ENCODE assay signal across 1 cellular context in the genomic region with DNA sequence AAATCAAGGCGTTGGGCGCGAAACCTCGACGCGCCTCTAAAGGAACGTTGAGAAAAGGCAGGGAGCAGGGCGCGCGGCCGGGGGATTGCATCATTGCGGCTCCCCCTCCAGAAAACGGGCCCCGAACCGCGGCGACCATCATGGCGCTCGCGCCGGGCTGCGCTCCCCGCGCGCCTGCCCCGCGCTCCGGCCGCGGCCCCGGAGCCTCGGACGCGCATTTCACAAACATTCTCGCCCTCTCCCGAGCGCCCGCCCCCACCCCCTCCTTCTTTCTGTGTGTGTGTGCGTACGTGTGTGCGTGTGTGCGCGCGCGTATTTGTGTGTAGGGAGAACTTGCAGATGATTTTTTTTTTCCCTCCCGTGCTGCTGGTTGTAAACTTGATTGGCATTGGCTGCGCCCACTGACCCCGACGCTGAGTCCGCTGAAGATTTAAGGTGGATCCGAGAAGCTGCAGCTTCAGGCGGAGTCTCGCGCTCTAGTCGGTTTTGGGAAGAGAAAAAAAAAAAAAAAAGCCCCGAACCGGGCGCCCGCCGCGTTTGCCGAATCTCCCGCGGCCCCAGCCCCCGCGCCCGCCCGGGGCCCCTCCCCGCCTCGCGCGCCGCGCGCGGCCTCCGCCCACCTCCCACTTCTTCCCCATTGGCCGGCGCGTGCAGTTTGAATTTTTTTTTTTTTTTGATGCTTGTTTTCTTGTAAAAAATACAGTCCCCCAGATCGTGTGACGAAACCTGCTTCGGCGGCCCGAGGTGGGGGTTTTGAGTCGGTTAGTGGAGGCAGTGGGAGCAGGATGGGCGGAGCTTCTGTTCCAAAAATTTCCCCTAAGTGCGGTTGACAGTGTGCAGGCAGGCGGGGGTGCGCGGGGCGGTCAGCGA.
TF ChIP-seq lines count a peak whose summit lies in the region.

No MANE protein-coding gene starts in this region.

TF ChIP-seq in K562, 482 proteins besides CTCF, POLR2A, EP300 and RAD21 (continued from another document and continues in another):
- TF ChIP-seq, protein P1, sequence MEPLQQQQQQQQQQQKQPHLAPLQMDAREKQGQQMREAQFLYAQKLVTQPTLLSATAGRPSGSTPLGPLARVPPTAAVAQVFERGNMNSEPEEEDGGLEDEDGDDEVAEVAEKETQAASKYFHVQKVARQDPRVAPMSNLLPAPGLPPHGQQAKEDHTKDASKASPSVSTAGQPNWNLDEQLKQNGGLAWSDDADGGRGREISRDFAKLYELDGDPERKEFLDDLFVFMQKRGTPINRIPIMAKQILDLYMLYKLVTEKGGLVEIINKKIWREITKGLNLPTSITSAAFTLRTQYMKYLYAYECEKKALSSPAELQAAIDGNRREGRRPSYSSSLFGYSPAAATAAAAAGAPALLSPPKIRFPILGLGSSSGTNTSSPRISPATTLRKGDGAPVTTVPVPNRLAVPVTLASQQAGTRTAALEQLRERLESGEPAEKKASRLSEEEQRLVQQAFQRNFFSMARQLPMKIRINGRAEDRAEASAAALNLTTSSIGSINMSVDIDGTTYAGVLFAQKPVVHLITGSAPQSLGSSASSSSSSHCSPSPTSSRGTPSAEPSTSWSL (CRISPR knock-in tag; IDR thresholded peaks at IDR 0.05; ENCODE audit: borderline replicate concordance), result no peak
- TF ChIP-seq PHF20 (IDR thresholded peaks at IDR 0.05; ENCODE audit: partially characterized antibody), result no peak
- no peak for TF ChIP-seq SMARCA4 (IDR thresholded peaks at IDR 0.05)
- no peak for TF ChIP-seq WHSC1 (IDR thresholded peaks at IDR 0.05; ENCODE audit: low read length)
- no peak for TF ChIP-seq PCBP1 (IDR thresholded peaks at IDR 0.05; ENCODE audit: low read depth, low read length, poor library complexity, severe bottlenecking)
- TF ChIP-seq, protein P2, sequence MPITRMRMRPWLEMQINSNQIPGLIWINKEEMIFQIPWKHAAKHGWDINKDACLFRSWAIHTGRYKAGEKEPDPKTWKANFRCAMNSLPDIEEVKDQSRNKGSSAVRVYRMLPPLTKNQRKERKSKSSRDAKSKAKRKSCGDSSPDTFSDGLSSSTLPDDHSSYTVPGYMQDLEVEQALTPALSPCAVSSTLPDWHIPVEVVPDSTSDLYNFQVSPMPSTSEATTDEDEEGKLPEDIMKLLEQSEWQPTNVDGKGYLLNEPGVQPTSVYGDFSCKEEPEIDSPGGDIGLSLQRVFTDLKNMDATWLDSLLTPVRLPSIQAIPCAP (CRISPR knock-in tag; IDR thresholded peaks at IDR 0.05; ENCODE audit: borderline replicate concordance), result no peak
- TF ChIP-seq IFI16 (CRISPR knock-in tag; IDR thresholded peaks at IDR 0.05), result no peak
- no peak for TF ChIP-seq BDP1 (IDR thresholded peaks at IDR 0.05; ENCODE audit: insufficient read depth, insufficient read length)
- no peak for TF ChIP-seq MXI1 (IDR thresholded peaks at IDR 0.05; ENCODE audit: low read depth, low read length)
- peak; percentile 54 for TF ChIP-seq EGR1 (conservative IDR thresholded peaks at IDR 0.05)
- TF ChIP-seq, protein P3, sequence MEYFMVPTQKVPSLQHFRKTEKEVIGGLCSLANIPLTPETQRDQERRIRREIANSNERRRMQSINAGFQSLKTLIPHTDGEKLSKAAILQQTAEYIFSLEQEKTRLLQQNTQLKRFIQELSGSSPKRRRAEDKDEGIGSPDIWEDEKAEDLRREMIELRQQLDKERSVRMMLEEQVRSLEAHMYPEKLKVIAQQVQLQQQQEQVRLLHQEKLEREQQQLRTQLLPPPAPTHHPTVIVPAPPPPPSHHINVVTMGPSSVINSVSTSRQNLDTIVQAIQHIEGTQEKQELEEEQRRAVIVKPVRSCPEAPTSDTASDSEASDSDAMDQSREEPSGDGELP (CRISPR knock-in tag; IDR thresholded peaks at IDR 0.05; ENCODE audit: borderline replicate concordance), result 0 out of 2 replicates have a peak, but pooled peaks have one; percentile 41
- no peak for TF ChIP-seq NR2C1 (IDR thresholded peaks at IDR 0.05)
- TF ChIP-seq NR2C1 (tag; IDR thresholded peaks at IDR 0.05), result no peak
- TF ChIP-seq, protein P4, sequence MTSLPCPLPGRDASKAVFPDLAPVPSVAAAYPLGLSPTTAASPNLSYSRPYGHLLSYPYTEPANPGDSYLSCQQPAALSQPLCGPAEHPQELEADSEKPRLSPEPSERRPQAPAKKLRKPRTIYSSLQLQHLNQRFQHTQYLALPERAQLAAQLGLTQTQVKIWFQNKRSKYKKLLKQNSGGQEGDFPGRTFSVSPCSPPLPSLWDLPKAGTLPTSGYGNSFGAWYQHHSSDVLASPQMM (CRISPR knock-in tag; IDR thresholded peaks at IDR 0.05), result no peak
- no peak for TF ChIP-seq SMAD1 (IDR thresholded peaks at IDR 0.05; ENCODE audit: low read depth, low read length, partially characterized antibody)
- no peak for TF ChIP-seq ZNF583 (CRISPR knock-in tag; IDR thresholded peaks at IDR 0.05)
- no peak for TF ChIP-seq MAFK (IDR thresholded peaks at IDR 0.05; ENCODE audit: low read length)
- peak; percentile 96 for TF ChIP-seq ZNF384 (IDR thresholded peaks at IDR 0.05; ENCODE audit: low read depth, low read length)
- peak; percentile 78 for TF ChIP-seq CXXC5 (CRISPR knock-in tag; IDR thresholded peaks at IDR 0.05)
- peak; percentile 77; the same call in 1 of the 2 replicates for TF ChIP-seq ATF7 (IDR thresholded peaks at IDR 0.05)
- no peak for TF ChIP-seq SMAD2 (IDR thresholded peaks at IDR 0.05; ENCODE audit: low read depth, low read length)
- TF ChIP-seq MEF2A (IDR thresholded peaks at IDR 0.05; ENCODE audit: control insufficient read depth, low read depth, low read length), result no peak
- TF ChIP-seq, protein P5, sequence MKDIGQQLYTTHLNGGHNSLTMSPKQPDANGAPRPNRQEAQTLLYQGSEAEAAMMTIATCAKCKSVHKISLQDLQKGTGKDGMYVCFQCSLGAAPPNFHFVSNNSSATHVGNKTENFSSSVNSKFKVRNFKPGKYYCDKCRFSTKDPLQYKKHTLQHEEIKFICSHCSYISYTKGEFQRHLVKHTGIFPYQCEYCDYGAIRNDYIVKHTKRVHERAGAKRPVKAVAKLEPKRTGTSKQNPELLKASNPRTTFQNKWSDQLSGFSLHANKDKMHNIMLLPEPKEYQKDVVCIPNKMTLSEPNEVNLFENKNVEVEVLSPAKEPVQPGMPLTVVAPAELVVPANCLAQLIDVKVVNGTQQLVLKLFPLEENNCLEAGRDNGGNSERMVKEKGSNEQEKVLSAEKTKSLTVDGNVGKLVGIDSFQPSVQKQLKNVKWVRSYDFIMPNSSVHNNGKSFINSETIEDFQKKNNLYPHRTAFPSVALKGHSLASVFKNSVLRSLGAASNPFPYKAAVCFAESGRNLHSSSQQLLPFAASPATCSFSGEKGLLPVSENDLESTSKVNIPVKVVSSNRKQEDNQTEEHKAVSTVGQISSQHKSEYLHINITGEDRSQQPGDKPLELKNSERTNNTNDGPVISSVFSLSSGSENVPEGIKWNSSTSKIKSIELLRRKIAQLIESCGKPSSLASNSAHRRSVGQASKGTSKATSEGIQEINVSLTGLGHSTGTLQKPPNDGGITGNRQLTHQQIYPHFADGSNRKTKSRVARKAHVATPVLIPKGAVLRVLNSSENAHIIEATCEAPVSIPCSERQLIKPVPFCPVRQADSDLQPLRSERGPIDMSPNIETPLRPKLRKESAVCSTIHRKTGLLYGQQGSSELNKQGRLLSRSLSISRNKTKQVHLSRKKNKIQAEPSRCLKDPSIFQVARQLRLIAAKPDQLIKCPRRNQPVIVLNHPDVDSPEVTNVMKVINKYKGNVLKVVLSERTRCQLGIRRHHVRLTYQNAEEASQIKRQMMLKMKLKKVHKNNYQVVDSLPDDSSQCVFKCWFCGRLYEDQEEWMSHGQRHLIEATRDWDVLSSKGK (CRISPR knock-in tag; IDR thresholded peaks at IDR 0.05), result no peak
- no peak; the same call in 1 of the 2 replicates for TF ChIP-seq POLR2AphosphoS5 (IDR thresholded peaks at IDR 0.05; ENCODE audit: control insufficient read depth, insufficient read depth, low read depth, low read length)
- TF ChIP-seq, protein P6, sequence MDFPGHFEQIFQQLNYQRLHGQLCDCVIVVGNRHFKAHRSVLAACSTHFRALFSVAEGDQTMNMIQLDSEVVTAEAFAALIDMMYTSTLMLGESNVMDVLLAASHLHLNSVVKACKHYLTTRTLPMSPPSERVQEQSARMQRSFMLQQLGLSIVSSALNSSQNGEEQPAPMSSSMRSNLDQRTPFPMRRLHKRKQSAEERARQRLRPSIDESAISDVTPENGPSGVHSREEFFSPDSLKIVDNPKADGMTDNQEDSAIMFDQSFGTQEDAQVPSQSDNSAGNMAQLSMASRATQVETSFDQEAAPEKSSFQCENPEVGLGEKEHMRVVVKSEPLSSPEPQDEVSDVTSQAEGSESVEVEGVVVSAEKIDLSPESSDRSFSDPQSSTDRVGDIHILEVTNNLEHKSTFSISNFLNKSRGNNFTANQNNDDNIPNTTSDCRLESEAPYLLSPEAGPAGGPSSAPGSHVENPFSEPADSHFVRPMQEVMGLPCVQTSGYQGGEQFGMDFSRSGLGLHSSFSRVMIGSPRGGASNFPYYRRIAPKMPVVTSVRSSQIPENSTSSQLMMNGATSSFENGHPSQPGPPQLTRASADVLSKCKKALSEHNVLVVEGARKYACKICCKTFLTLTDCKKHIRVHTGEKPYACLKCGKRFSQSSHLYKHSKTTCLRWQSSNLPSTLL (IDR thresholded peaks at IDR 0.05), result no peak
- TF ChIP-seq, protein P7, sequence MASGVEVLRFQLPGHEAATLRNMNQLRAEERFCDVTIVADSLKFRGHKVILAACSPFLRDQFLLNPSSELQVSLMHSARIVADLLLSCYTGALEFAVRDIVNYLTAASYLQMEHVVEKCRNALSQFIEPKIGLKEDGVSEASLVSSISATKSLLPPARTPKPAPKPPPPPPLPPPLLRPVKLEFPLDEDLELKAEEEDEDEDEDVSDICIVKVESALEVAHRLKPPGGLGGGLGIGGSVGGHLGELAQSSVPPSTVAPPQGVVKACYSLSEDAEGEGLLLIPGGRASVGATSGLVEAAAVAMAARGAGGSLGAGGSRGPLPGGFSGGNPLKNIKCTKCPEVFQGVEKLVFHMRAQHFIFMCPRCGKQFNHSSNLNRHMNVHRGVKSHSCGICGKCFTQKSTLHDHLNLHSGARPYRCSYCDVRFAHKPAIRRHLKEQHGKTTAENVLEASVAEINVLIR (CRISPR knock-in tag; IDR thresholded peaks at IDR 0.05), result no peak
- TF ChIP-seq RBM17 (IDR thresholded peaks at IDR 0.05; ENCODE audit: borderline replicate concordance, low read depth, low read length), result no peak
- TF ChIP-seq CCNT2 (IDR thresholded peaks at IDR 0.05; ENCODE audit: borderline replicate concordance, extremely low read depth, insufficient read length, low read depth, low read length), result peak; percentile 68
- TF ChIP-seq, protein P8, sequence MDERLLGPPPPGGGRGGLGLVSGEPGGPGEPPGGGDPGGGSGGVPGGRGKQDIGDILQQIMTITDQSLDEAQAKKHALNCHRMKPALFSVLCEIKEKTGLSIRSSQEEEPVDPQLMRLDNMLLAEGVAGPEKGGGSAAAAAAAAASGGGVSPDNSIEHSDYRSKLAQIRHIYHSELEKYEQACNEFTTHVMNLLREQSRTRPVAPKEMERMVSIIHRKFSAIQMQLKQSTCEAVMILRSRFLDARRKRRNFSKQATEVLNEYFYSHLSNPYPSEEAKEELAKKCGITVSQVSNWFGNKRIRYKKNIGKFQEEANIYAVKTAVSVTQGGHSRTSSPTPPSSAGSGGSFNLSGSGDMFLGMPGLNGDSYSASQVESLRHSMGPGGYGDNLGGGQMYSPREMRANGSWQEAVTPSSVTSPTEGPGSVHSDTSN (CRISPR knock-in tag; IDR thresholded peaks at IDR 0.05; ENCODE audit: low read depth), result peak; percentile 54
- TF ChIP-seq, protein P8 (tag; conservative IDR thresholded peaks at IDR 0.05; ENCODE audit: low read depth), result peak; percentile 82
- no peak for TF ChIP-seq STAT5B (CRISPR knock-in tag; IDR thresholded peaks at IDR 0.05)
- TF ChIP-seq ERF (CRISPR knock-in tag; IDR thresholded peaks at IDR 0.05), result no peak
- no peak for TF ChIP-seq SPI1 (IDR thresholded peaks at IDR 0.05; ENCODE audit: borderline replicate concordance, low read depth, low read length)
- no peak for TF ChIP-seq ZNF778 (CRISPR knock-in tag; IDR thresholded peaks at IDR 0.05)
- TF ChIP-seq, protein P9, sequence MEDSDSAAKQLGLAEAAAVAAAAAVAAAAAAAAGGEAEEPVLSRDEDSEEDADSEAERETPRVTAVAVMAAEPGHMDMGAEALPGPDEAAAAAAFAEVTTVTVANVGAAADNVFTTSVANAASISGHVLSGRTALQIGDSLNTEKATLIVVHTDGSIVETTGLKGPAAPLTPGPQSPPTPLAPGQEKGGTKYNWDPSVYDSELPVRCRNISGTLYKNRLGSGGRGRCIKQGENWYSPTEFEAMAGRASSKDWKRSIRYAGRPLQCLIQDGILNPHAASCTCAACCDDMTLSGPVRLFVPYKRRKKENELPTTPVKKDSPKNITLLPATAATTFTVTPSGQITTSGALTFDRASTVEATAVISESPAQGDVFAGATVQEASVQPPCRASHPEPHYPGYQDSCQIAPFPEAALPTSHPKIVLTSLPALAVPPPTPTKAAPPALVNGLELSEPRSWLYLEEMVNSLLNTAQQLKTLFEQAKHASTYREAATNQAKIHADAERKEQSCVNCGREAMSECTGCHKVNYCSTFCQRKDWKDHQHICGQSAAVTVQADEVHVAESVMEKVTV (CRISPR knock-in tag; IDR thresholded peaks at IDR 0.05), result no peak
- no peak for TF ChIP-seq ZNF41 (CRISPR knock-in tag; conservative IDR thresholded peaks at IDR 0.05)
- no peak for TF ChIP-seq SIRT6 (IDR thresholded peaks at IDR 0.05; ENCODE audit: low read depth, low read length)
- TF ChIP-seq MIER1 (IDR thresholded peaks at IDR 0.05; ENCODE audit: low read depth), result no peak
- TF ChIP-seq ZNF274 (IDR thresholded peaks at IDR 0.05; ENCODE audit: borderline replicate concordance, low read depth, low read length), result no peak
- TF ChIP-seq NR4A1 (CRISPR knock-in tag; IDR thresholded peaks at IDR 0.05), result no peak
- no peak for TF ChIP-seq NR4A1 (tag; IDR thresholded peaks at IDR 0.05)
- no peak for TF ChIP-seq KDM2B (CRISPR knock-in tag; IDR thresholded peaks at IDR 0.05)
- TF ChIP-seq SMAD3 (CRISPR knock-in tag; conservative IDR thresholded peaks at IDR 0.05), result no peak
- no peak for TF ChIP-seq KLF1 (tag; IDR thresholded peaks at IDR 0.05)
- TF ChIP-seq SMARCE1 (IDR thresholded peaks at IDR 0.05), result no peak
- TF ChIP-seq NUFIP1 (IDR thresholded peaks at IDR 0.05; ENCODE audit: partially characterized antibody), result no peak
- TF ChIP-seq ZNF551 (CRISPR knock-in tag; IDR thresholded peaks at IDR 0.05), result no peak
- no peak for TF ChIP-seq ZNF780A (CRISPR knock-in tag; IDR thresholded peaks at IDR 0.05)
- no peak for TF ChIP-seq CCAR2 (IDR thresholded peaks at IDR 0.05; ENCODE audit: low read depth, low read length)
- TF ChIP-seq, protein P10, sequence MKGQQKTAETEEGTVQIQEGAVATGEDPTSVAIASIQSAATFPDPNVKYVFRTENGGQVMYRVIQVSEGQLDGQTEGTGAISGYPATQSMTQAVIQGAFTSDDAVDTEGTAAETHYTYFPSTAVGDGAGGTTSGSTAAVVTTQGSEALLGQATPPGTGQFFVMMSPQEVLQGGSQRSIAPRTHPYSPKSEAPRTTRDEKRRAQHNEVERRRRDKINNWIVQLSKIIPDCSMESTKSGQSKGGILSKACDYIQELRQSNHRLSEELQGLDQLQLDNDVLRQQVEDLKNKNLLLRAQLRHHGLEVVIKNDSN (CRISPR knock-in tag; IDR thresholded peaks at IDR 0.05), result no peak
